ENCODE assay signal across 1 cellular context in genomic region chr20:9136114-9136513, GRCh38.
A peak's percentile ranks its signal among the peaks of the same experiment; 100 is the strongest.
TF ChIP-seq lines count a peak whose summit lies in the region.

No MANE protein-coding gene starts in this region.

TF ChIP-seq in K562, 482 proteins besides CTCF, POLR2A, EP300 and RAD21 (continued from another document):
- no peak for TF ChIP-seq FOXO4 (CRISPR knock-in tag; IDR thresholded peaks at IDR 0.05)
- peak; percentile 49; the same call in 1 of the 2 replicates for TF ChIP-seq HMBOX1 (IDR thresholded peaks at IDR 0.05)
- TF ChIP-seq AFF1 (IDR thresholded peaks at IDR 0.05; ENCODE audit: low read depth in 1 of 2, partially characterized antibody in 2 of 2), result no peak
- peak; percentile 49 for TF ChIP-seq TCF3 (CRISPR knock-in tag; IDR thresholded peaks at IDR 0.05)
- TF ChIP-seq ZNF79 (CRISPR knock-in tag; IDR thresholded peaks at IDR 0.05; ENCODE audit: low read depth), result no peak
- TF ChIP-seq TEAD4 (IDR thresholded peaks at IDR 0.05; ENCODE audit: low read length), result peak; percentile 47; the same call in 1 of the 2 replicates
- TF ChIP-seq TEAD4 (CRISPR knock-in tag; IDR thresholded peaks at IDR 0.05; ENCODE audit: borderline replicate concordance), result no peak
- TF ChIP-seq ZNF699 (CRISPR knock-in tag; IDR thresholded peaks at IDR 0.05; ENCODE audit: insufficient replicate concordance), result no peak
- TF ChIP-seq MXD1 (CRISPR knock-in tag; IDR thresholded peaks at IDR 0.05; ENCODE audit: borderline replicate concordance, poor library complexity, severe bottlenecking), result no peak
- no peak for TF ChIP-seq ZEB2 (IDR thresholded peaks at IDR 0.05)
- TF ChIP-seq DPF2 (IDR thresholded peaks at IDR 0.05), result peak; percentile 59
- TF ChIP-seq ZNF407 (IDR thresholded peaks at IDR 0.05; ENCODE audit: low read depth), result peak; percentile 74
- TF ChIP-seq FOXA1 (IDR thresholded peaks at IDR 0.05; ENCODE audit: borderline replicate concordance), result no peak
- peak; percentile 27; the same call in 1 of the 2 replicates for TF ChIP-seq MTA2 (IDR thresholded peaks at IDR 0.05; ENCODE audit: low read depth)
- TF ChIP-seq DMBX1 (CRISPR knock-in tag; IDR thresholded peaks at IDR 0.05; ENCODE audit: borderline replicate concordance), result peak; percentile 18; the same call in 1 of the 2 replicates
- TF ChIP-seq TAL1 (IDR thresholded peaks at IDR 0.05), result peak; percentile 63; the same call in 1 of the 2 replicates
- peak; percentile 46; the same call in 1 of the 2 replicates for TF ChIP-seq ZBTB7A (IDR thresholded peaks at IDR 0.05; ENCODE audit: borderline replicate concordance, control insufficient read depth, low read depth, low read length)
